8 cellular contexts compared by ENCODE assay signal in genomic region chr17:76451480-76451879, GRCh38. TPM values are rescaled to one million over a fixed set of nuclear protein-coding genes. Genes with fewer than 3 reads are reported as not detected.
DNase-seq lines count a peak whose midpoint lies in the region; ATAC-seq and TF ChIP-seq lines count a peak whose summit lies in the region.

No MANE protein-coding gene starts in this region.

- H3K4me3 Mint-ChIP-seq in activated CD8-positive, alpha-beta T cell treated with anti-CD3 and anti-CD28 coated beads for 36 hours: peak overlapping the region; percentile 90

- ATAC-seq in heart right ventricle: no peak
- no peak for ATAC-seq in left cardiac atrium
- ATAC-seq in activated CD8-positive, alpha-beta T cell treated with anti-CD3 and anti-CD28 coated beads for 36 hours: no peak
- no peak for ATAC-seq in GM18502 (IDR thresholded peaks at IDR 0.05; ENCODE audit: poor library complexity, unreplicated experiment)
- ATAC-seq in GM19467 (IDR thresholded peaks at IDR 0.05; ENCODE audit: unreplicated experiment): no peak
- no peak for ATAC-seq in GM19395 (IDR thresholded peaks at IDR 0.05; ENCODE audit: unreplicated experiment)

- H3K36me3 ChIP-seq in heart right ventricle: no peaks in the 10 kb centered on the region
- no peaks in the 10 kb centered on the region for H3K36me3 ChIP-seq in left ventricle myocardium inferior
- no peaks in the 10 kb centered on the region for H3K36me3 ChIP-seq in stomach smooth muscle (ENCODE audit: control insufficient read depth in 2 of 2, insufficient read depth in 2 of 2, low read length in 2 of 2)

- peaks cover 7% of the 10 kb centered on the region for H3K36me3 Mint-ChIP-seq in activated CD8-positive, alpha-beta T cell treated with anti-CD3 and anti-CD28 coated beads for 36 hours (ENCODE audit: low read depth)

- H3K4me3 ChIP-seq in heart right ventricle (peak overlapping the region in 6 of 10 donors; percentile 85 to 99 (median 96)), left ventricle myocardium inferior (peak overlapping the region; percentile 99), stomach smooth muscle (ENCODE audit: low read length in 2 of 2) (no peak overlapping the region)

- H3K4me1 Mint-ChIP-seq in activated CD8-positive, alpha-beta T cell treated with anti-CD3 and anti-CD28 coated beads for 36 hours (ENCODE audit: low read depth): peaks cover 51% of the 10 kb centered on the region

- CTCF ChIA-PET in activated CD8-positive, alpha-beta T cell treated with anti-CD3 and anti-CD28 coated beads for 36 hours (lab: Charles Lee): interaction anchor here (0.9 to 3.0 kb wide), 6 partner anchors 16 to 98 kb away, joined by 3 to 13 read pairs (median 4); partner anchors contain the start of genes AANAT and PRPSAP1

- peak overlapping the region in 7 of 10 donors; percentile 21 to 95 (median 86) for H3K27ac ChIP-seq in heart right ventricle
- H3K27ac ChIP-seq in left ventricle myocardium inferior (replicated peaks): peak overlapping the region; percentile 94
- H3K27ac ChIP-seq in stomach smooth muscle (ENCODE audit: low read length): no peak overlapping the region

- H3K4me1 ChIP-seq in heart right ventricle: peaks cover 4 to 58% (median 43%) of the 10 kb centered on the region in 9 donors
- peaks cover 65% of the 10 kb centered on the region for H3K4me1 ChIP-seq in left ventricle myocardium inferior
- H3K4me1 ChIP-seq in stomach smooth muscle (ENCODE audit: control insufficient read depth, insufficient read depth, low read length): peaks cover 29% of the 10 kb centered on the region

- no peak for TF ChIP-seq CTCF in heart right ventricle (IDR thresholded peaks at IDR 0.05)
- no peak for TF ChIP-seq CTCF in activated CD8-positive, alpha-beta T cell treated with anti-CD3 and anti-CD28 coated beads for 36 hours (IDR thresholded peaks at IDR 0.05)
- TF ChIP-seq CTCF in left ventricle myocardium inferior (IDR thresholded peaks at IDR 0.05; ENCODE audit: borderline replicate concordance): no peak

- POLR2A ChIA-PET in activated CD8-positive, alpha-beta T cell treated with anti-CD3 and anti-CD28 coated beads for 36 hours (lab: Charles Lee): interaction anchor here (1.2 to 1.9 kb wide), 3 partner anchors 37 to 45 kb away, joined by 3 to 7 read pairs (median 3); no protein-coding TSS in a partner anchor

- H3K27me3 ChIP-seq in heart right ventricle (no peaks in the 10 kb centered on the region), left ventricle myocardium inferior (ENCODE audit: low read depth) (no peaks in the 10 kb centered on the region), stomach smooth muscle (ENCODE audit: control insufficient read depth in 1 of 2, insufficient read depth in 2 of 2, low read length in 2 of 2) (no peaks in the 10 kb centered on the region)

- H3K9me3 ChIP-seq in heart right ventricle (no peaks in the 10 kb centered on the region), left ventricle myocardium inferior (replicated peaks) (no peaks in the 10 kb centered on the region), stomach smooth muscle (ENCODE audit: control insufficient read depth in 2 of 2, low read length in 2 of 2) (no peaks in the 10 kb centered on the region)

- H3K9ac ChIP-seq in stomach smooth muscle (ENCODE audit: low read length in 2 of 2): peak overlapping the region; percentile 36 to 54

- H3K9me3 Mint-ChIP-seq in activated CD8-positive, alpha-beta T cell treated with anti-CD3 and anti-CD28 coated beads for 36 hours: no peaks in the 10 kb centered on the region

- H3K27me3 Mint-ChIP-seq in activated CD8-positive, alpha-beta T cell treated with anti-CD3 and anti-CD28 coated beads for 36 hours: no peaks in the 10 kb centered on the region

- DNase-seq in heart right ventricle (no peak), left cardiac atrium (no peak), left ventricle myocardium inferior (no peak)
- no peak for DNase-seq in activated CD8-positive, alpha-beta T cell treated with anti-CD3 and anti-CD28 coated beads for 36 hours

- 51 to 55% methylated on average over 6 of the region's 6 CpGs for WGBS in heart right ventricle, 2 donors

- no peak overlapping the region for H3K27ac Mint-ChIP-seq in activated CD8-positive, alpha-beta T cell treated with anti-CD3 and anti-CD28 coated beads for 36 hours

- intact Hi-C loops in heart right ventricle (cut with DNase I) (loop anchor here in 4 of 10 donors (5.0 kb wide), 3 partner anchors 39 to 49 kb away; no protein-coding TSS in a partner anchor), left cardiac atrium (cut with DNase I) (no loop called here), left ventricle myocardium inferior (cut with micrococcal nuclease) (loop anchor here (10.0 kb wide), 1 partner anchor 47 kb away; no protein-coding TSS in a partner anchor)
- intact Hi-C loops in activated CD8-positive, alpha-beta T cell treated with anti-CD3 and anti-CD28 coated beads for 36 hours (cut with micrococcal nuclease): no loop called here

RNA-seq across cellular contexts. Expression of gene UBE2O, which starts 1.5 kb away (rescaled TPM):
- total RNA-seq in heart right ventricle: 10 to 100 TPM; 31.0 to 39.0 (median 36.9) TPM
- 10 to 100 TPM in 1 of 2 donors, 1 to 10 TPM in 1; 9.1 to 22.5 TPM for polyA plus RNA-seq in heart right ventricle
- total RNA-seq in left cardiac atrium: 10 to 100 TPM; 28.3 to 29.1 TPM
- 10 to 100 TPM; 36.8 to 39.5 TPM for total RNA-seq in activated CD8-positive, alpha-beta T cell treated with anti-CD3 and anti-CD28 coated beads for 36 hours
- 35.7 TPM for total RNA-seq in left ventricle myocardium inferior

RNA-seq across cellular contexts. Expression of gene AANAT, which starts 15.9 kb away (rescaled TPM):
- under 1 TPM in 1 of 10 donors, not detected in 9; 0.98 TPM for total RNA-seq in heart right ventricle
- under 1 TPM in 1 of 2 donors, not detected in 1; 0.73 TPM for polyA plus RNA-seq in heart right ventricle
- not detected for total RNA-seq in left cardiac atrium
- total RNA-seq in activated CD8-positive, alpha-beta T cell treated with anti-CD3 and anti-CD28 coated beads for 36 hours: under 1 TPM in 1 of 2 experiments, not detected in 1; 0.34 TPM
- not detected for total RNA-seq in left ventricle myocardium inferior

RNA-seq across cellular contexts. Expression of gene RHBDF2, which starts 49.7 kb away (rescaled TPM):
- total RNA-seq in heart right ventricle: 10 to 100 TPM in 4 of 10 donors, 1 to 10 TPM in 6; 6.5 to 33.1 (median 7.7) TPM
- 10 to 100 TPM; 13.5 to 27.0 TPM for polyA plus RNA-seq in heart right ventricle
- 10 to 100 TPM; 16.0 to 18.9 TPM for total RNA-seq in left cardiac atrium
- 10 to 100 TPM; 19.9 to 20.4 TPM for total RNA-seq in activated CD8-positive, alpha-beta T cell treated with anti-CD3 and anti-CD28 coated beads for 36 hours
- total RNA-seq in left ventricle myocardium inferior: 13.8 TPM

Comparison
In these comparisons a context has a peak if more than half of its experiments do, and no peak if none do; other contexts are left out.
1. H3K4me3 ChIP-seq: peak in heart right ventricle (6 of 10) and left ventricle myocardium inferior (single experiment); none in stomach smooth muscle (0 of 2).